Comparison of ENCODE assay signal across 23 cellular contexts in genomic region chr4:140281828-140282227, GRCh38.
DNase-seq lines count a peak whose midpoint lies in the region; ATAC-seq and TF ChIP-seq lines count a peak whose summit lies in the region.
"Had no signal": no experiment of that assay in that cellular context is flagged by ENCODE, and none has a peak within 500 bp of the region (broad histone marks: within the 10 kb centered on the region; RNA-seq: fewer than 3 reads in every experiment).

No MANE protein-coding gene starts in this region.

- H3K4me3 ChIP-seq in BJ (ENCODE audit: low read depth, low read length) (no peak overlapping the region), IMR-90 (ENCODE audit: insufficient read depth, low read depth, low read length) (no peak overlapping the region), smooth muscle cell (no peak overlapping the region)
- H3K4me3 ChIP-seq: transverse colon had no signal

- peaks cover 14% of the 10 kb centered on the region for H3K4me1 Mint-ChIP-seq in glutamatergic neuron (ENCODE audit: low read depth, unreplicated experiment)
- H3K4me1 Mint-ChIP-seq in stimulated activated effector memory CD8-positive, alpha-beta T cell treated with anti-CD3 and anti-CD28 coated beads, Interleukin-12 subunit alpha, Interleukin-12 subunit beta, amount 100 ng/mL, for 72 hours: no peaks in the 10 kb centered on the region
- H3K4me1 Mint-ChIP-seq: naive thymus-derived CD4-positive, alpha-beta T cell had no signal

- dilution Hi-C loops in IMR-90 (cut with HindIII; ENCODE audit: low sequenced_read_pairs, unreplicated experiment): no loop called here

- no peak overlapping the region for H3K14ac ChIP-seq in IMR-90 (replicated peaks; ENCODE audit: low read depth, low read length)

- H3K27me3 ChIP-seq in BJ (ENCODE audit: control insufficient read depth, insufficient read depth, low read length) (peaks cover 20% of the 10 kb centered on the region), IMR-90 (ENCODE audit: control insufficient read depth, insufficient read depth, low read length) (peaks cover 25% of the 10 kb centered on the region), smooth muscle cell (ENCODE audit: low read depth) (no peaks in the 10 kb centered on the region)
- H3K27me3 ChIP-seq: BE2C, transverse colon had no signal

- no peak overlapping the region for H4K91ac ChIP-seq in IMR-90 (ENCODE audit: insufficient read depth, low read depth, low read length)

- intact Hi-C loops in IMR-90 (cut with micrococcal nuclease): no loop called here

- ATAC-seq in IMR-90 (ENCODE audit: low read depth): no peak
- no peak for ATAC-seq in stimulated activated effector memory CD8-positive, alpha-beta T cell treated with anti-CD3 and anti-CD28 coated beads, Interleukin-12 subunit alpha, Interleukin-12 subunit beta, amount 100 ng/mL, for 72 hours
- ATAC-seq: activated T-cell treated with anti-CD3 and anti-CD28 coated beads, Interleukin-2, amount 50 U/mL, for 4 hours; esophagus mucosa; left ventricle myocardium superior; naive thymus-derived CD4-positive, alpha-beta T cell had no signal

- DNase-seq in BJ (ENCODE audit: low read depth): no peak
- peak; percentile 22 for DNase-seq in IMR-90
- DNase-seq in dermis blood vessel endothelial cell: peak; percentile 30
- no peak for DNase-seq in glutamatergic neuron
- DNase-seq in T1000 (lab: John Stamatoyannopoulos, UW): no peak
- no peak for DNase-seq in erythroblast (lab: John Stamatoyannopoulos, UW)
- DNase-seq in stimulated activated effector memory CD8-positive, alpha-beta T cell treated with anti-CD3 and anti-CD28 coated beads, Interleukin-12 subunit alpha, Interleukin-12 subunit beta, amount 100 ng/mL, for 72 hours (ENCODE audit: low spot score in 2 of 2): no peak
- DNase-seq in smooth muscle cell (lab: John Stamatoyannopoulos, UW; ENCODE audit: unreplicated experiment): no peak
- DNase-seq: activated CD4-positive, alpha-beta T cell treated with anti-CD3 and anti-CD28 coated beads for 4 hours; activated gamma-delta T cell treated with Interleukin-2 at 50 U/mL for 16 hours; activated T-cell treated with anti-CD3 and anti-CD28 coated beads, Interleukin-2, amount 50 U/mL, for 4 hours; BE2C; effector CD4-positive, alpha-beta T cell; left ventricle myocardium superior; midbrain; naive thymus-derived CD4-positive, alpha-beta T cell; NCI-H146; occipital lobe; stimulated activated CD8-positive, alpha-beta memory T cell treated with anti-CD3 and anti-CD28 coated beads, Interleukin-4, amount 100 ng/mL, for 48 hours; transverse colon had no signal

- H4K20me1 ChIP-seq in IMR-90 (ENCODE audit: insufficient read depth, low read length) (no peaks in the 10 kb centered on the region), smooth muscle cell (ENCODE audit: low read depth) (no peaks in the 10 kb centered on the region)

- no TSS peak for BruUV-seq in IMR-90 (replicated peaks; lab: Mats Ljungman, UMichigan)

- CTCF ChIA-PET in BJ (lab: Yijun Ruan, JAX): interaction anchor here (1.0 to 1.4 kb wide), 3 partner anchors 9 to 230 kb away, joined by 3 to 4 read pairs (median 3); no protein-coding TSS in a partner anchor
- CTCF ChIA-PET in IMR-90 (lab: Yijun Ruan, JAX): no interaction called here

- H3K36me3 Mint-ChIP-seq in glutamatergic neuron (ENCODE audit: unreplicated experiment): peaks cover 11% of the 10 kb centered on the region
- H3K36me3 Mint-ChIP-seq in stimulated activated effector memory CD8-positive, alpha-beta T cell treated with anti-CD3 and anti-CD28 coated beads, Interleukin-12 subunit alpha, Interleukin-12 subunit beta, amount 100 ng/mL, for 72 hours: no peaks in the 10 kb centered on the region

- peaks cover 4% of the 10 kb centered on the region for H3K27me3 Mint-ChIP-seq in glutamatergic neuron (ENCODE audit: unreplicated experiment)

- H3K27ac ChIP-seq in IMR-90 (ENCODE audit: insufficient read depth, low read length) (no peak overlapping the region), smooth muscle cell (ENCODE audit: low read depth) (no peak overlapping the region)
- H3K27ac ChIP-seq: KMS-11, transverse colon had no signal

- H3K79me1 ChIP-seq in IMR-90 (ENCODE audit: low read depth in 1 of 2, low read length in 2 of 2): no peaks in the 10 kb centered on the region

- TF ChIP-seq RAD21 in IMR-90 (IDR thresholded peaks at IDR 0.05; ENCODE audit: low read length): peak; percentile 22; the same call in 1 of the 2 replicates

- H3K36me3 ChIP-seq in BJ (ENCODE audit: control insufficient read depth, insufficient read depth, low read length): no peaks in the 10 kb centered on the region
- no peaks in the 10 kb centered on the region for H3K36me3 ChIP-seq in IMR-90 (ENCODE audit: control insufficient read depth, insufficient read depth, low read length)
- no peaks in the 10 kb centered on the region for H3K36me3 ChIP-seq in smooth muscle cell (ENCODE audit: low read depth)
- H3K36me3 ChIP-seq: BE2C, transverse colon had no signal

- peaks cover 5% of the 10 kb centered on the region for H3K9me3 Mint-ChIP-seq in glutamatergic neuron (ENCODE audit: unreplicated experiment)
- no peaks in the 10 kb centered on the region for H3K9me3 Mint-ChIP-seq in stimulated activated effector memory CD8-positive, alpha-beta T cell treated with anti-CD3 and anti-CD28 coated beads, Interleukin-12 subunit alpha, Interleukin-12 subunit beta, amount 100 ng/mL, for 72 hours
- H3K9me3 Mint-ChIP-seq: activated T-cell treated with anti-CD3 and anti-CD28 coated beads, Interleukin-2, amount 50 U/mL, for 4 hours; T-helper 2 cell treated with Interferon-gamma antibody and Interleukin-4, amounts not matched to agents 5 μg/mL and 100 μg/mL, for 36 hours had no signal

- no peak overlapping the region for H3K4me2 ChIP-seq in IMR-90 (ENCODE audit: low read depth, low read length)
- no peak overlapping the region for H3K4me2 ChIP-seq in smooth muscle cell
- H3K4me2 ChIP-seq: KMS-11 had no signal

- H3F3A ChIP-seq in smooth muscle cell (ENCODE audit: low read depth): no peaks in the 10 kb centered on the region

- H3K79me2 ChIP-seq in smooth muscle cell (ENCODE audit: low read depth): no peaks in the 10 kb centered on the region

- POLR2A ChIA-PET in BJ (lab: Charles Lee): no interaction called here
- POLR2A ChIA-PET in IMR-90 (lab: Charles Lee; ENCODE audit: unreplicated experiment): no interaction called here

- H4K5ac ChIP-seq in IMR-90 (ENCODE audit: low read depth, low read length): no peak overlapping the region

- no peak overlapping the region for H2AFZ ChIP-seq in IMR-90 (replicated peaks; ENCODE audit: low read length, poor library complexity)
- H2AFZ ChIP-seq in smooth muscle cell (ENCODE audit: low read depth): no peak overlapping the region

- 0 out of 2 replicates have a peak overlapping the region, but pooled peaks have one; percentile 58 for H2AK5ac ChIP-seq in IMR-90 (ENCODE audit: low read depth, low read length)

- H2AK9ac ChIP-seq in IMR-90 (replicated peaks; ENCODE audit: low read depth, low read length, poor library complexity): no peak overlapping the region

- H3K56ac ChIP-seq in IMR-90 (ENCODE audit: extremely low read depth, insufficient read depth, low read length): no peak overlapping the region

- no peak overlapping the region for H3K4ac ChIP-seq in IMR-90 (ENCODE audit: low read depth, low read length)

- H3K4me1 ChIP-seq in IMR-90 (ENCODE audit: control insufficient read depth, insufficient read depth, low read length): no peaks in the 10 kb centered on the region
- H3K4me1 ChIP-seq in smooth muscle cell (ENCODE audit: low read depth): no peaks in the 10 kb centered on the region
- H3K4me1 ChIP-seq: transverse colon had no signal

- no peak overlapping the region for H4K8ac ChIP-seq in IMR-90 (ENCODE audit: low read depth in 2 of 2, low read length in 2 of 2)

- peak overlapping the region; percentile 50 for H3K27ac Mint-ChIP-seq in glutamatergic neuron (ENCODE audit: unreplicated experiment)
- no peak overlapping the region for H3K27ac Mint-ChIP-seq in stimulated activated effector memory CD8-positive, alpha-beta T cell treated with anti-CD3 and anti-CD28 coated beads, Interleukin-12 subunit alpha, Interleukin-12 subunit beta, amount 100 ng/mL, for 72 hours
- H3K27ac Mint-ChIP-seq: naive thymus-derived CD4-positive, alpha-beta T cell; T-helper 2 cell treated with Interferon-gamma antibody and Interleukin-4, amounts not matched to agents 5 μg/mL and 100 μg/mL, for 36 hours had no signal

- H3K9ac ChIP-seq in IMR-90 (ENCODE audit: low read depth, low read length): no peak overlapping the region
- H3K9ac ChIP-seq in smooth muscle cell (ENCODE audit: low read depth): no peak overlapping the region
- H3K9ac ChIP-seq: KMS-11 had no signal

- H2BK20ac ChIP-seq in IMR-90 (ENCODE audit: low read depth, low read length): no peak overlapping the region

- in situ Hi-C loops in IMR-90 (cut with MboI; ENCODE audit: low sequenced_read_pairs): no loop called here

- no peak overlapping the region for H3K23ac ChIP-seq in IMR-90 (ENCODE audit: low read depth, low read length)

- no peak overlapping the region for H2BK120ac ChIP-seq in IMR-90 (ENCODE audit: low read depth, low read length)

- H3K9me1 ChIP-seq in IMR-90 (ENCODE audit: insufficient read depth, low read length): no peaks in the 10 kb centered on the region

- TF ChIP-seq CTCF in BJ (IDR thresholded peaks at IDR 0.05; ENCODE audit: insufficient read depth, low read depth, low read length): 0 out of 2 replicates have a peak, but pooled peaks have one; percentile 6
- TF ChIP-seq CTCF in IMR-90 (conservative IDR thresholded peaks at IDR 0.05; ENCODE audit: low read depth, low read length): peak; percentile 27; the same call in 1 of the 2 replicates
- TF ChIP-seq CTCF in glutamatergic neuron (IDR thresholded peaks at IDR 0.05; ENCODE audit: partially characterized antibody, unreplicated experiment): no peak
- no peak for TF ChIP-seq CTCF in smooth muscle cell (IDR thresholded peaks at IDR 0.05; ENCODE audit: borderline replicate concordance, insufficient read depth, poor library complexity, severe bottlenecking)

- WGBS in IMR-90 (ENCODE audit: extremely low coverage in 2 of 2, insufficient read length in 1 of 2), 2 experiments: no CpG with 5 or more reads among the region's 3 CpGs
- 79% methylated on average over 3 of the region's 3 CpGs for WGBS in smooth muscle cell (ENCODE audit: low lambda C conversion rate)

- TF ChIP-seq POLR2A in IMR-90 (IDR thresholded peaks at IDR 0.05; ENCODE audit: low read depth, low read length) (no peak), erythroblast (IDR thresholded peaks at IDR 0.05; ENCODE audit: low read length) (no peak)

- no peak overlapping the region for H2BK5ac ChIP-seq in IMR-90 (ENCODE audit: low read depth, low read length, poor library complexity, severe bottlenecking)

- H3K9me3 ChIP-seq in IMR-90 (ENCODE audit: control insufficient read depth, insufficient read depth, low read length): no peaks in the 10 kb centered on the region
- H3K9me3 ChIP-seq in smooth muscle cell (replicated peaks; ENCODE audit: low read depth): no peaks in the 10 kb centered on the region
- H3K9me3 ChIP-seq: BE2C, transverse colon had no signal

- H3K18ac ChIP-seq in IMR-90 (ENCODE audit: low read depth, low read length): no peak overlapping the region

- no peak overlapping the region for H3K4me3 Mint-ChIP-seq in glutamatergic neuron (ENCODE audit: unreplicated experiment)
- H3K4me3 Mint-ChIP-seq in stimulated activated effector memory CD8-positive, alpha-beta T cell treated with anti-CD3 and anti-CD28 coated beads, Interleukin-12 subunit alpha, Interleukin-12 subunit beta, amount 100 ng/mL, for 72 hours: no peak overlapping the region
- H3K4me3 Mint-ChIP-seq: activated T-cell treated with anti-CD3 and anti-CD28 coated beads, Interleukin-2, amount 50 U/mL, for 4 hours; naive thymus-derived CD4-positive, alpha-beta T cell; T-helper 2 cell treated with Interferon-gamma antibody and Interleukin-4, amounts not matched to agents 5 μg/mL and 100 μg/mL, for 36 hours had no signal

- H2BK15ac ChIP-seq in IMR-90 (ENCODE audit: low read depth, low read length): no peak overlapping the region

Comparison
In these comparisons a context has a peak if more than half of its experiments do, and no peak if none do; other contexts are left out.
1. DNase-seq: peak in IMR-90 (single experiment) and dermis blood vessel endothelial cell (single experiment); none in BJ (single experiment), glutamatergic neuron (single experiment), T1000 (single experiment), erythroblast (0 of 2), stimulated activated effector memory CD8-positive, alpha-beta T cell treated with anti-CD3 and anti-CD28 coated beads, Interleukin-12 subunit alpha, Interleukin-12 subunit beta, amount 100 ng/mL, for 72 hours (0 of 2) and smooth muscle cell (single experiment).
2. CTCF ChIP-seq: peak in BJ (single experiment) and IMR-90 (single experiment); none in glutamatergic neuron (single experiment) and smooth muscle cell (single experiment).